In the genomic region with DNA sequence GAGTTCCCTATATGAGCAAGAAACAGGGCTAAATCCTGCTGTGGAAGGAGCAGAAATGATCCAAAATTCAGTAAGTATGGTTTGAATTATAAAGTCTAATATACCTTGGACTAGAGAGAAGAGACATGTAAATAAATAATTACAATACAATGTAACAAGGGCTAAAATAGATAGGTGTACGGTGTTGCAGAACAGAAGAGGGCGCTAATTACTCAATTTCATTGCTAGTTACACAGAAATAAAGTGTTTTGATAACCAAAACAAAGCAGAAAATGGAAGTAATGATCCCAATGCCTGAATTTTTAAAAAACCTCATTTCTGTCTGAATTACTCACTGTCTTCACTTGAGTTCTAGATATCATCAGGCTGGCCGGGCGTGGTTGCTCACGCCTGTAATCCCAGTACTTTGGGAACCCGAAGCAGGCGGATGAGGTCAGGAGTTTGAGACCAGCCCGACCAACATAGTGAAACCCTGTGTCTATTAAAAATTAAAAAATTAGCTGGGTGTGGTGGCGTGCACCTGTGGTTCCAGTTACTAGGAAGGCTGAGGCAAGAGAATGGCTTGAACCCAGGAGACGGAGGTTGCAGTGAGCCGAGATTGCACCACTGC, we compare ENCODE assay signal across 8 cellular contexts. TPM values are rescaled to one million over a fixed set of nuclear protein-coding genes. Genes with fewer than 3 reads are reported as not detected.
DNase-seq lines count a peak whose midpoint lies in the region; ATAC-seq and TF ChIP-seq lines count a peak whose summit lies in the region.

No MANE protein-coding gene starts in this region.

- H3K4me2 ChIP-seq in DND-41 (ENCODE audit: insufficient read depth, low read length) (no peak overlapping the region), OCI-LY3 (ENCODE audit: low read length) (peak overlapping the region; percentile 67)

- WGBS in tibial nerve, 2 donors: 78 to 83% methylated on average over 11 of the region's 11 CpGs

- H3K27me3 ChIP-seq in DND-41 (ENCODE audit: insufficient read depth, low read length, poor library complexity) (no peaks in the 10 kb centered on the region), OCI-LY3 (ENCODE audit: low read depth, low read length) (peaks cover 6% of the 10 kb centered on the region; the same call in 1 of the 2 replicates), tibial nerve (no peaks in the 10 kb centered on the region), uterus (no peaks in the 10 kb centered on the region)

- no peaks in the 10 kb centered on the region for H3K36me3 ChIP-seq in DND-41 (ENCODE audit: insufficient read depth, low read length)
- no peaks in the 10 kb centered on the region for H3K36me3 ChIP-seq in OCI-LY3 (replicated peaks; ENCODE audit: low read depth, low read length)
- H3K36me3 ChIP-seq in tibial nerve: peaks cover 0 to 15% (median 0%) of the 10 kb centered on the region in 3 donors
- no peaks in the 10 kb centered on the region for H3K36me3 ChIP-seq in uterus

- H3K9ac ChIP-seq in DND-41 (ENCODE audit: low read depth, low read length) (no peak overlapping the region), OCI-LY3 (ENCODE audit: low read length) (no peak overlapping the region)

- no peak overlapping the region for H3K4me3 ChIP-seq in DND-41 (ENCODE audit: low read depth in 1 of 2, low read length in 2 of 2)
- peak overlapping the region; percentile 71 for H3K4me3 ChIP-seq in OCI-LY3 (ENCODE audit: low read length)
- H3K4me3 ChIP-seq in tibial nerve: no peak overlapping the region
- no peak overlapping the region for H3K4me3 ChIP-seq in uterus

- H2AFZ ChIP-seq in DND-41 (ENCODE audit: low read depth, low read length) (no peak overlapping the region), OCI-LY3 (ENCODE audit: low read depth, low read length) (0 out of 2 replicates have a peak overlapping the region, but pooled peaks have one; percentile 55)

- H4K20me1 ChIP-seq in DND-41 (ENCODE audit: insufficient read depth, low read length) (no peaks in the 10 kb centered on the region), OCI-LY3 (ENCODE audit: insufficient read depth, low read length) (no peaks in the 10 kb centered on the region)

- TF ChIP-seq EP300 in tibial nerve (IDR thresholded peaks at IDR 0.05): no peak

- intact Hi-C loops in uterus (cut with DNase I; ENCODE audit: low total_unique reads): no loop called here

- H3K4me1 ChIP-seq in DND-41 (ENCODE audit: insufficient read depth, low read length) (no peaks in the 10 kb centered on the region), OCI-LY3 (ENCODE audit: low read length) (no peaks in the 10 kb centered on the region), tibial nerve (peaks cover 0 to 3% (median 0%) of the 10 kb centered on the region in 4 donors), uterus (no peaks in the 10 kb centered on the region)

- DNase-seq in DND-41: no peak
- DNase-seq in fibroblast of peridontal ligament (ENCODE audit: extremely low read depth): peak; percentile 54
- no peak for DNase-seq in tibial nerve (ENCODE audit: low spot score in 2 of 2)
- DNase-seq in uterus: no peak

- H3K27ac ChIP-seq in DND-41 (ENCODE audit: low read length) (no peak overlapping the region), OCI-LY3 (ENCODE audit: low read length) (no peak overlapping the region), tibial nerve (no peak overlapping the region), uterus (no peak overlapping the region)

- ATAC-seq in DND-41 (ENCODE audit: insufficient read depth, low read depth) (peak; percentile 74; the same call in 2 of the 3 replicates), HG03066 (IDR thresholded peaks at IDR 0.05; ENCODE audit: low read depth, unreplicated experiment) (peak; percentile 57), GM21528 (IDR thresholded peaks at IDR 0.05; ENCODE audit: low FRiP score, unreplicated experiment) (no peak), HG03097 (IDR thresholded peaks at IDR 0.05; ENCODE audit: low FRiP score, unreplicated experiment) (no peak)

- H3K9me3 ChIP-seq in DND-41 (ENCODE audit: insufficient read depth, low read length, severe bottlenecking): no peaks in the 10 kb centered on the region
- no peaks in the 10 kb centered on the region for H3K9me3 ChIP-seq in OCI-LY3 (ENCODE audit: insufficient read depth, low read length)
- H3K9me3 ChIP-seq in tibial nerve: no peaks in the 10 kb centered on the region
- no peaks in the 10 kb centered on the region for H3K9me3 ChIP-seq in uterus

- H3K79me2 ChIP-seq in DND-41 (ENCODE audit: insufficient read depth, low read length): no peaks in the 10 kb centered on the region
- H3K79me2 ChIP-seq in OCI-LY3 (ENCODE audit: low read length): no peaks in the 10 kb centered on the region

- TF ChIP-seq POLR2A in tibial nerve (IDR thresholded peaks at IDR 0.05) (no peak), uterus (IDR thresholded peaks at IDR 0.05) (no peak)

- peak; percentile 67 for TF ChIP-seq CTCF in DND-41 (IDR thresholded peaks at IDR 0.05; ENCODE audit: borderline replicate concordance, extremely low read depth, low read length, poor library complexity, severe bottlenecking)
- peak; percentile 78 for TF ChIP-seq CTCF in OCI-LY3 (IDR thresholded peaks at IDR 0.05; ENCODE audit: low read depth, low read length)
- TF ChIP-seq CTCF in tibial nerve (IDR thresholded peaks at IDR 0.05): peak in 1 of 5 experiments; percentile 5
- no peak for TF ChIP-seq CTCF in uterus (IDR thresholded peaks at IDR 0.05)

RNA-seq across cellular contexts. Expression of gene PLCH1, which starts 8.3 kb away (rescaled TPM):
- 1 to 10 TPM; 1.4 to 7.0 (median 2.0) TPM for total RNA-seq in tibial nerve
- total RNA-seq in uterus: 10 to 100 TPM in 1 of 4 donors, under 1 TPM in 3; 0.29 to 12.0 (median 0.58) TPM

RNA-seq across cellular contexts. Expression of gene C3orf33, which starts 52.9 kb away (rescaled TPM):
- total RNA-seq in tibial nerve (1 to 10 TPM; 1.4 to 5.9 (median 3.4) TPM), uterus (1 to 10 TPM in 3 of 4 donors, under 1 TPM in 1; 0.88 to 9.0 (median 2.7) TPM)

Comparison
In these comparisons a context has a peak if more than half of its experiments do, and no peak if none do; other contexts are left out.
1. ATAC-seq: peak in DND-41 (single experiment) and HG03066 (single experiment); none in GM21528 (single experiment) and HG03097 (single experiment).
2. CTCF ChIP-seq: peak in DND-41 (single experiment) and OCI-LY3 (single experiment); none in uterus (0 of 4).